In the genomic region with DNA sequence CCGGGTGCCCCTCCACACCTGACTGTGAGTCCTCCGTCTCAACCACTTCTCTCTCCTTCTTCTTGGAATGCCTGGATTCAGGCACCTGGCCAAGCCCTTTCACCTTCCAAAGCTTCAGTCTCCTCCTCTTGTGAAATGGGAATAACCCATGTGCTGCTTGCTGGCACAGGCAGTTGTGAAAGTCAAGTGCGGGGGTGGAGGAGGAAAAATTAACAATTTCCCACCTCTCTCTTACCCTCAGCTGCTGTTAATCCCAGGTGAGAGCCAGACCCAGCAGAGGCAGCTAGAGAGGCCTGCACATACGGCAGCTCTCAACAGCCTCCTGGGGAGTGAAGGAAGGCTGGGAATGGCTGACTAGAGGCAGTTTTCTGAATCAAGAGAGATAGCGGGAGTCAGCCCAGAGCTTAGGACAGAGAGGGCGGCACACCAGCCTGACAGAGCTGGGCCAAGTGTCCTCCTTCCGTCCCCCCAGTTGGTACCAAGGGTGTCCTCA, we compare ENCODE assay signal across 1 cellular context.
TF ChIP-seq lines count a peak whose summit lies in the region.

No MANE protein-coding gene starts in this region.

TF ChIP-seq in WTC11, 78 proteins besides CTCF, POLR2A, EP300 and RAD21 (continued from another document):
- TF ChIP-seq, protein P1, sequence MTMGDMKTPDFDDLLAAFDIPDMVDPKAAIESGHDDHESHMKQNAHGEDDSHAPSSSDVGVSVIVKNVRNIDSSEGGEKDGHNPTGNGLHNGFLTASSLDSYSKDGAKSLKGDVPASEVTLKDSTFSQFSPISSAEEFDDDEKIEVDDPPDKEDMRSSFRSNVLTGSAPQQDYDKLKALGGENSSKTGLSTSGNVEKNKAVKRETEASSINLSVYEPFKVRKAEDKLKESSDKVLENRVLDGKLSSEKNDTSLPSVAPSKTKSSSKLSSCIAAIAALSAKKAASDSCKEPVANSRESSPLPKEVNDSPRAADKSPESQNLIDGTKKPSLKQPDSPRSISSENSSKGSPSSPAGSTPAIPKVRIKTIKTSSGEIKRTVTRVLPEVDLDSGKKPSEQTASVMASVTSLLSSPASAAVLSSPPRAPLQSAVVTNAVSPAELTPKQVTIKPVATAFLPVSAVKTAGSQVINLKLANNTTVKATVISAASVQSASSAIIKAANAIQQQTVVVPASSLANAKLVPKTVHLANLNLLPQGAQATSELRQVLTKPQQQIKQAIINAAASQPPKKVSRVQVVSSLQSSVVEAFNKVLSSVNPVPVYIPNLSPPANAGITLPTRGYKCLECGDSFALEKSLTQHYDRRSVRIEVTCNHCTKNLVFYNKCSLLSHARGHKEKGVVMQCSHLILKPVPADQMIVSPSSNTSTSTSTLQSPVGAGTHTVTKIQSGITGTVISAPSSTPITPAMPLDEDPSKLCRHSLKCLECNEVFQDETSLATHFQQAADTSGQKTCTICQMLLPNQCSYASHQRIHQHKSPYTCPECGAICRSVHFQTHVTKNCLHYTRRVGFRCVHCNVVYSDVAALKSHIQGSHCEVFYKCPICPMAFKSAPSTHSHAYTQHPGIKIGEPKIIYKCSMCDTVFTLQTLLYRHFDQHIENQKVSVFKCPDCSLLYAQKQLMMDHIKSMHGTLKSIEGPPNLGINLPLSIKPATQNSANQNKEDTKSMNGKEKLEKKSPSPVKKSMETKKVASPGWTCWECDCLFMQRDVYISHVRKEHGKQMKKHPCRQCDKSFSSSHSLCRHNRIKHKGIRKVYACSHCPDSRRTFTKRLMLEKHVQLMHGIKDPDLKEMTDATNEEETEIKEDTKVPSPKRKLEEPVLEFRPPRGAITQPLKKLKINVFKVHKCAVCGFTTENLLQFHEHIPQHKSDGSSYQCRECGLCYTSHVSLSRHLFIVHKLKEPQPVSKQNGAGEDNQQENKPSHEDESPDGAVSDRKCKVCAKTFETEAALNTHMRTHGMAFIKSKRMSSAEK (CRISPR knock-in tag; IDR thresholded peaks at IDR 0.05; ENCODE audit: borderline replicate concordance) = no peak
- TF ChIP-seq SMAD3 (CRISPR knock-in tag; IDR thresholded peaks at IDR 0.05; ENCODE audit: borderline replicate concordance) = no peak
- TF ChIP-seq MYBL2 (CRISPR knock-in tag; IDR thresholded peaks at IDR 0.05) = no peak
- TF ChIP-seq, protein P2, sequence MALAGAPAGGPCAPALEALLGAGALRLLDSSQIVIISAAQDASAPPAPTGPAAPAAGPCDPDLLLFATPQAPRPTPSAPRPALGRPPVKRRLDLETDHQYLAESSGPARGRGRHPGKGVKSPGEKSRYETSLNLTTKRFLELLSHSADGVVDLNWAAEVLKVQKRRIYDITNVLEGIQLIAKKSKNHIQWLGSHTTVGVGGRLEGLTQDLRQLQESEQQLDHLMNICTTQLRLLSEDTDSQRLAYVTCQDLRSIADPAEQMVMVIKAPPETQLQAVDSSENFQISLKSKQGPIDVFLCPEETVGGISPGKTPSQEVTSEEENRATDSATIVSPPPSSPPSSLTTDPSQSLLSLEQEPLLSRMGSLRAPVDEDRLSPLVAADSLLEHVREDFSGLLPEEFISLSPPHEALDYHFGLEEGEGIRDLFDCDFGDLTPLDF (CRISPR knock-in tag; IDR thresholded peaks at IDR 0.05) = no peak
- TF ChIP-seq MXD4 (CRISPR knock-in tag; IDR thresholded peaks at IDR 0.05; ENCODE audit: borderline replicate concordance) = no peak
